In genomic region chr1:31910933-31911332, GRCh38 we compare ENCODE assay signal across 1 cellular context.
A peak's percentile ranks its signal among the peaks of the same experiment; 100 is the strongest.
TF ChIP-seq lines count a peak whose summit lies in the region.

No MANE protein-coding gene starts in this region.

TF ChIP-seq in HepG2, 621 proteins besides CTCF, POLR2A, EP300 and RAD21 (continued from another document and continues in another):
- TF ChIP-seq, protein P1, sequence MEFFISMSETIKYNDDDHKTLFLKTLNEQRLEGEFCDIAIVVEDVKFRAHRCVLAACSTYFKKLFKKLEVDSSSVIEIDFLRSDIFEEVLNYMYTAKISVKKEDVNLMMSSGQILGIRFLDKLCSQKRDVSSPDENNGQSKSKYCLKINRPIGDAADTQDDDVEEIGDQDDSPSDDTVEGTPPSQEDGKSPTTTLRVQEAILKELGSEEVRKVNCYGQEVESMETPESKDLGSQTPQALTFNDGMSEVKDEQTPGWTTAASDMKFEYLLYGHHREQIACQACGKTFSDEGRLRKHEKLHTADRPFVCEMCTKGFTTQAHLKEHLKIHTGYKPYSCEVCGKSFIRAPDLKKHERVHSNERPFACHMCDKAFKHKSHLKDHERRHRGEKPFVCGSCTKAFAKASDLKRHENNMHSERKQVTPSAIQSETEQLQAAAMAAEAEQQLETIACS (CRISPR knock-in tag; IDR thresholded peaks at IDR 0.05), result no peak
- no peak for TF ChIP-seq CREB1 (IDR thresholded peaks at IDR 0.05)
- TF ChIP-seq CREB1 (CRISPR knock-in tag; IDR thresholded peaks at IDR 0.05), result peak; percentile 66
- no peak for TF ChIP-seq ZNF510 (CRISPR knock-in tag; IDR thresholded peaks at IDR 0.05; ENCODE audit: low read depth)
- no peak for TF ChIP-seq ZNF264 (CRISPR knock-in tag; IDR thresholded peaks at IDR 0.05)
- TF ChIP-seq RAD51 (IDR thresholded peaks at IDR 0.05; ENCODE audit: borderline replicate concordance), result no peak
- no peak for TF ChIP-seq SMYD3 (CRISPR knock-in tag; IDR thresholded peaks at IDR 0.05)
- no peak for TF ChIP-seq TARDBP (CRISPR knock-in tag; IDR thresholded peaks at IDR 0.05)
- TF ChIP-seq ZNF225 (CRISPR knock-in tag; IDR thresholded peaks at IDR 0.05), result no peak
- TF ChIP-seq ONECUT2 (CRISPR knock-in tag; IDR thresholded peaks at IDR 0.05), result no peak
- TF ChIP-seq EHMT2 (IDR thresholded peaks at IDR 0.05; ENCODE audit: borderline replicate concordance, low read depth, low read length), result no peak
- TF ChIP-seq HIVEP1 (CRISPR knock-in tag; IDR thresholded peaks at IDR 0.05), result no peak
- no peak for TF ChIP-seq ZBTB38 (CRISPR knock-in tag; IDR thresholded peaks at IDR 0.05)
- TF ChIP-seq FOXK2 (IDR thresholded peaks at IDR 0.05), result no peak
- no peak for TF ChIP-seq ZBTB42 (CRISPR knock-in tag; IDR thresholded peaks at IDR 0.05)
- no peak for TF ChIP-seq USF2 (IDR thresholded peaks at IDR 0.05; ENCODE audit: low read depth, low read length)
- TF ChIP-seq USF2 (CRISPR knock-in tag; IDR thresholded peaks at IDR 0.05; ENCODE audit: borderline replicate concordance), result no peak; the same call in 1 of the 2 replicates
- TF ChIP-seq ZNF335 (CRISPR knock-in tag; IDR thresholded peaks at IDR 0.05), result no peak
- no peak for TF ChIP-seq ELF4 (CRISPR knock-in tag; IDR thresholded peaks at IDR 0.05; ENCODE audit: borderline replicate concordance)
- TF ChIP-seq ZNF296 (CRISPR knock-in tag; conservative IDR thresholded peaks at IDR 0.05), result no peak
- TF ChIP-seq FOSL2 (CRISPR knock-in tag; IDR thresholded peaks at IDR 0.05), result peak; percentile 61
- peak; percentile 57; the same call in 1 of the 2 replicates for TF ChIP-seq SAP130 (CRISPR knock-in tag; IDR thresholded peaks at IDR 0.05; ENCODE audit: low read depth)
- TF ChIP-seq ZNF232 (CRISPR knock-in tag; IDR thresholded peaks at IDR 0.05; ENCODE audit: borderline replicate concordance), result peak; percentile 99
- 0 out of 2 replicates have a peak, but pooled peaks have one; percentile 39 for TF ChIP-seq PATZ1 (CRISPR knock-in tag; IDR thresholded peaks at IDR 0.05)
- no peak for TF ChIP-seq ZNF839 (CRISPR knock-in tag; IDR thresholded peaks at IDR 0.05; ENCODE audit: borderline replicate concordance)
- TF ChIP-seq NFATC3 (CRISPR knock-in tag; IDR thresholded peaks at IDR 0.05), result no peak
- TF ChIP-seq ZBTB2 (CRISPR knock-in tag; IDR thresholded peaks at IDR 0.05; ENCODE audit: low read depth), result no peak
- TF ChIP-seq SIN3B (IDR thresholded peaks at IDR 0.05; ENCODE audit: low read length), result no peak
- no peak for TF ChIP-seq ASH2L (IDR thresholded peaks at IDR 0.05; ENCODE audit: insufficient read length, low read depth, low read length)
- TF ChIP-seq ZNF441 (CRISPR knock-in tag; IDR thresholded peaks at IDR 0.05; ENCODE audit: borderline replicate concordance), result no peak
- no peak for TF ChIP-seq ZNF83 (CRISPR knock-in tag; IDR thresholded peaks at IDR 0.05; ENCODE audit: borderline replicate concordance)
- TF ChIP-seq THRA (CRISPR knock-in tag; IDR thresholded peaks at IDR 0.05; ENCODE audit: borderline replicate concordance), result 0 out of 2 replicates have a peak, but pooled peaks have one; percentile 33
- TF ChIP-seq ZMAT3 (CRISPR knock-in tag; conservative IDR thresholded peaks at IDR 0.05), result no peak
- no peak for TF ChIP-seq TRIM24 (CRISPR knock-in tag; IDR thresholded peaks at IDR 0.05)
- TF ChIP-seq ZNF816 (CRISPR knock-in tag; IDR thresholded peaks at IDR 0.05; ENCODE audit: borderline replicate concordance), result no peak
- TF ChIP-seq ZKSCAN1 (IDR thresholded peaks at IDR 0.05; ENCODE audit: low read length), result no peak
- no peak for TF ChIP-seq ZNF546 (CRISPR knock-in tag; conservative IDR thresholded peaks at IDR 0.05)
- TF ChIP-seq, protein P2, sequence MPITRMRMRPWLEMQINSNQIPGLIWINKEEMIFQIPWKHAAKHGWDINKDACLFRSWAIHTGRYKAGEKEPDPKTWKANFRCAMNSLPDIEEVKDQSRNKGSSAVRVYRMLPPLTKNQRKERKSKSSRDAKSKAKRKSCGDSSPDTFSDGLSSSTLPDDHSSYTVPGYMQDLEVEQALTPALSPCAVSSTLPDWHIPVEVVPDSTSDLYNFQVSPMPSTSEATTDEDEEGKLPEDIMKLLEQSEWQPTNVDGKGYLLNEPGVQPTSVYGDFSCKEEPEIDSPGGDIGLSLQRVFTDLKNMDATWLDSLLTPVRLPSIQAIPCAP (CRISPR knock-in tag; IDR thresholded peaks at IDR 0.05; ENCODE audit: low read depth), result no peak
- TF ChIP-seq PHF21A (CRISPR knock-in tag; IDR thresholded peaks at IDR 0.05), result no peak
- TF ChIP-seq ZNF343 (CRISPR knock-in tag; IDR thresholded peaks at IDR 0.05), result no peak
- TF ChIP-seq, protein P3, sequence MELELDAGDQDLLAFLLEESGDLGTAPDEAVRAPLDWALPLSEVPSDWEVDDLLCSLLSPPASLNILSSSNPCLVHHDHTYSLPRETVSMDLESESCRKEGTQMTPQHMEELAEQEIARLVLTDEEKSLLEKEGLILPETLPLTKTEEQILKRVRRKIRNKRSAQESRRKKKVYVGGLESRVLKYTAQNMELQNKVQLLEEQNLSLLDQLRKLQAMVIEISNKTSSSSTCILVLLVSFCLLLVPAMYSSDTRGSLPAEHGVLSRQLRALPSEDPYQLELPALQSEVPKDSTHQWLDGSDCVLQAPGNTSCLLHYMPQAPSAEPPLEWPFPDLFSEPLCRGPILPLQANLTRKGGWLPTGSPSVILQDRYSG (CRISPR knock-in tag; IDR thresholded peaks at IDR 0.05), result no peak
- TF ChIP-seq TFAP4 (IDR thresholded peaks at IDR 0.05; ENCODE audit: borderline replicate concordance, low read depth), result no peak
- TF ChIP-seq ZNF446 (CRISPR knock-in tag; IDR thresholded peaks at IDR 0.05), result no peak
- TF ChIP-seq TBX2 (CRISPR knock-in tag; IDR thresholded peaks at IDR 0.05; ENCODE audit: borderline replicate concordance), result peak; percentile 79
- TF ChIP-seq, protein P4, sequence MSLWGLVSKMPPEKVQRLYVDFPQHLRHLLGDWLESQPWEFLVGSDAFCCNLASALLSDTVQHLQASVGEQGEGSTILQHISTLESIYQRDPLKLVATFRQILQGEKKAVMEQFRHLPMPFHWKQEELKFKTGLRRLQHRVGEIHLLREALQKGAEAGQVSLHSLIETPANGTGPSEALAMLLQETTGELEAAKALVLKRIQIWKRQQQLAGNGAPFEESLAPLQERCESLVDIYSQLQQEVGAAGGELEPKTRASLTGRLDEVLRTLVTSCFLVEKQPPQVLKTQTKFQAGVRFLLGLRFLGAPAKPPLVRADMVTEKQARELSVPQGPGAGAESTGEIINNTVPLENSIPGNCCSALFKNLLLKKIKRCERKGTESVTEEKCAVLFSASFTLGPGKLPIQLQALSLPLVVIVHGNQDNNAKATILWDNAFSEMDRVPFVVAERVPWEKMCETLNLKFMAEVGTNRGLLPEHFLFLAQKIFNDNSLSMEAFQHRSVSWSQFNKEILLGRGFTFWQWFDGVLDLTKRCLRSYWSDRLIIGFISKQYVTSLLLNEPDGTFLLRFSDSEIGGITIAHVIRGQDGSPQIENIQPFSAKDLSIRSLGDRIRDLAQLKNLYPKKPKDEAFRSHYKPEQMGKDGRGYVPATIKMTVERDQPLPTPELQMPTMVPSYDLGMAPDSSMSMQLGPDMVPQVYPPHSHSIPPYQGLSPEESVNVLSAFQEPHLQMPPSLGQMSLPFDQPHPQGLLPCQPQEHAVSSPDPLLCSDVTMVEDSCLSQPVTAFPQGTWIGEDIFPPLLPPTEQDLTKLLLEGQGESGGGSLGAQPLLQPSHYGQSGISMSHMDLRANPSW (CRISPR knock-in tag; IDR thresholded peaks at IDR 0.05; ENCODE audit: borderline replicate concordance), result no peak
- no peak for TF ChIP-seq ZNF768 (CRISPR knock-in tag; IDR thresholded peaks at IDR 0.05)
- no peak for TF ChIP-seq HCFC1 (IDR thresholded peaks at IDR 0.05; ENCODE audit: low read depth, low read length)
- TF ChIP-seq ATF1 (CRISPR knock-in tag; IDR thresholded peaks at IDR 0.05), result no peak
- no peak for TF ChIP-seq ZFP82 (CRISPR knock-in tag; IDR thresholded peaks at IDR 0.05; ENCODE audit: borderline replicate concordance)
- no peak for TF ChIP-seq CENPT (CRISPR knock-in tag; IDR thresholded peaks at IDR 0.05; ENCODE audit: low read depth)
- peak; percentile 90 for TF ChIP-seq CEBPG (CRISPR knock-in tag; IDR thresholded peaks at IDR 0.05)
- no peak for TF ChIP-seq ZNF552 (CRISPR knock-in tag; IDR thresholded peaks at IDR 0.05; ENCODE audit: borderline replicate concordance)
- no peak for TF ChIP-seq PREB (CRISPR knock-in tag; IDR thresholded peaks at IDR 0.05)
- no peak for TF ChIP-seq KLF11 (CRISPR knock-in tag; IDR thresholded peaks at IDR 0.05)
- TF ChIP-seq NR1H2 (CRISPR knock-in tag; IDR thresholded peaks at IDR 0.05; ENCODE audit: borderline replicate concordance, low read depth), result no peak
- TF ChIP-seq SP1 (IDR thresholded peaks at IDR 0.05), result no peak
- TF ChIP-seq SP1 (CRISPR knock-in tag; IDR thresholded peaks at IDR 0.05), result no peak
- TF ChIP-seq ZNF350 (CRISPR knock-in tag; IDR thresholded peaks at IDR 0.05; ENCODE audit: borderline replicate concordance, low read depth), result no peak
